In genomic region chr1:156368157-156368658, GRCh38 we compare ENCODE assay signal across 1 cellular context.
A peak's percentile ranks its signal among the peaks of the same experiment; 100 is the strongest.
TF ChIP-seq lines count a peak whose summit lies in the region.

No MANE protein-coding gene starts in this region.

TF ChIP-seq in HepG2, 621 proteins besides CTCF, POLR2A, EP300 and RAD21 (continued from another document):
- TF ChIP-seq PBX3 (CRISPR knock-in tag; IDR thresholded peaks at IDR 0.05; ENCODE audit: borderline replicate concordance) (no peak), ZNF781 (CRISPR knock-in tag; IDR thresholded peaks at IDR 0.05; ENCODE audit: borderline replicate concordance, not compliant biosample characterization) (no peak), KLF16 (CRISPR knock-in tag; IDR thresholded peaks at IDR 0.05) (0 out of 4 replicates have a peak, but pooled peaks of 1 of the 2 experiments have one; percentile 30), KAT8 (CRISPR knock-in tag; IDR thresholded peaks at IDR 0.05) (0 out of 2 replicates have a peak, but pooled peaks have one; percentile 21), KDM1A (CRISPR knock-in tag; IDR thresholded peaks at IDR 0.05) (no peak), ZBTB25 (CRISPR knock-in tag; IDR thresholded peaks at IDR 0.05) (no peak)
